24 cellular contexts compared by ENCODE assay signal in the genomic region with DNA sequence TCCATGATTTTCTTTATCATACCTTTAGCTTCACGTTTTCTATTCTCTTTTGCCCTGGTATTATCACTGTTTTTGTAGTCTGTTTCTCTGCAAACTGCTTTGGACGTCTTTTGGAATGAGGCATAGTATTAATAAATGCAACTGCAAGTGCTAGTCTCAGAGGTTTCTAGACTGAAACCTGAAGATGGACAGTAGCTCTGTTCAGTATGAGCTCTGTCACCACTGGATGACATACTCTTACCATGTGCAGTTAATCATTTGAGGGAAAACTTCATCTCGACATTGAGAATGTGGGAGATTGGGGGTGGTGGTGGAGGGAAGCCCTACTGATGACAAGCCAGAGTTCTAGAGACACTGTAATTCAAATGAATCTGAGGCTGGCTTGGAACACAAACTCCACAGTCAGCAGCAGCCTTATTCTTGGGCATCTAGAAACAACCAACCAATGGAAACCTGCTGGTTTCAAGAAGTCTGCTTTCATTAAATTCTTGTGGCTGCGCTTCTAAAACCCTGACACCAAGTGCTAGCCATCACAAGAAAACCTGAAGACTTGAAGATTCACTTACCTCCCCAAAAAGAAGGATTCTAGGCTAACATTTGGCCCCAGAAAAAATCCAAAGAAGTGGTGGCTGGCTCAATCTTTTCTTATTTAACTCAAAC.
DNase-seq lines count a peak whose midpoint lies in the region; ATAC-seq, FAIRE-seq and TF ChIP-seq lines count a peak whose summit lies in the region.
"Had no signal": no experiment of that assay in that cellular context is flagged by ENCODE, and none has a peak within 500 bp of the region (broad histone marks: within the 10 kb centered on the region; RNA-seq: fewer than 3 reads in every experiment).

No MANE protein-coding gene starts in this region.

- no peak overlapping the region for H3K4me2 ChIP-seq in GM23338
- H3K4me2 ChIP-seq: PC-9 had no signal

- TF ChIP-seq CTCF in bronchial epithelial cell (IDR thresholded peaks at IDR 0.05; ENCODE audit: insufficient read depth, low read length, severe bottlenecking) (no peak), GM23338 (conservative IDR thresholded peaks at IDR 0.05; ENCODE audit: low read depth in 2 of 2) (no peak)

- DNase-seq in bronchial epithelial cell (ENCODE audit: low read depth), result no peak
- DNase-seq in HuH-7 (ENCODE audit: low spot score), result no peak
- no peak for DNase-seq in GM23338 (ENCODE audit: low spot score)
- no peak for DNase-seq in effector CD8-positive, alpha-beta T cell (lab: John Stamatoyannopoulos, UW)
- DNase-seq: DMS53, GDM1, GOT3, HCEC 1CT, IMR-90, MV-4-11, NCI-H1417, NCI-H1694 treated with DMSO at 0.1 percent for 48 hours, NCI-H510A, PC-9, SIG-M5 had no signal

- H3K27me3 ChIP-seq in bronchial epithelial cell (ENCODE audit: control insufficient read depth, insufficient read depth, low read length) (no peaks in the 10 kb centered on the region), GM23338 (ENCODE audit: insufficient read depth) (no peaks in the 10 kb centered on the region)

- no peak overlapping the region for H3K27ac Mint-ChIP-seq in GM23338

- H3K9me3 Mint-ChIP-seq in GM23338, result no peaks in the 10 kb centered on the region

- H2AFZ ChIP-seq in GM23338, result no peak overlapping the region
- H2AFZ ChIP-seq: PC-9 had no signal

- no peaks in the 10 kb centered on the region for H3K9me2 ChIP-seq in GM23338 (ENCODE audit: insufficient read depth)

- no peaks in the 10 kb centered on the region for H3K4me1 ChIP-seq in GM23338 (ENCODE audit: insufficient read depth)

- no peaks in the 10 kb centered on the region for H3K36me3 Mint-ChIP-seq in GM23338 (ENCODE audit: low read depth)

- no peaks in the 10 kb centered on the region for H3K36me3 ChIP-seq in bronchial epithelial cell (ENCODE audit: control insufficient read depth, insufficient read depth, low read length)
- no peaks in the 10 kb centered on the region for H3K36me3 ChIP-seq in GM23338 (ENCODE audit: insufficient read depth)

- peak; percentile 77 for ATAC-seq in GM18511 (IDR thresholded peaks at IDR 0.05; ENCODE audit: unreplicated experiment)
- ATAC-seq in GM21381 (IDR thresholded peaks at IDR 0.05; ENCODE audit: unreplicated experiment), result peak; percentile 63
- ATAC-seq in HG02981 (IDR thresholded peaks at IDR 0.05; ENCODE audit: unreplicated experiment), result peak; percentile 77
- ATAC-seq in GM19455 (IDR thresholded peaks at IDR 0.05; ENCODE audit: unreplicated experiment), result no peak
- ATAC-seq in GM23338, result no peak
- ATAC-seq: SK-N-SH treated with all-trans-retinoic acid at 6 μM for 48 hours had no signal

- H3K4me1 Mint-ChIP-seq in GM23338, result peaks cover 10% of the 10 kb centered on the region

- H3F3A ChIP-seq in GM23338 (replicated peaks; ENCODE audit: low read depth), result no peaks in the 10 kb centered on the region

- H3K4me3 ChIP-seq in bronchial epithelial cell (ENCODE audit: low read depth, low read length), result no peak overlapping the region
- H3K4me3 ChIP-seq in GM23338, result no peak overlapping the region
- H3K4me3 ChIP-seq: PC-9 had no signal

- no peaks in the 10 kb centered on the region for H3K79me2 ChIP-seq in GM23338 (replicated peaks; ENCODE audit: insufficient read depth)

- peak; percentile 76 for FAIRE-seq in bronchial epithelial cell (lab: Jason Lieb, UNC)
- FAIRE-seq: A204.1, HTR-8/SVneo had no signal

- no peaks in the 10 kb centered on the region for H3K27me3 Mint-ChIP-seq in GM23338 (ENCODE audit: insufficient read depth, low read depth, poor library complexity)

- no peaks in the 10 kb centered on the region for H4K20me1 ChIP-seq in GM23338 (replicated peaks; ENCODE audit: insufficient read depth)

- H3K27ac ChIP-seq in GM23338 (ENCODE audit: low read depth), result no peak overlapping the region
- H3K27ac ChIP-seq: C4-2B, PC-9, RWPE1 had no signal

- no peak overlapping the region for H3K4me3 Mint-ChIP-seq in GM23338

TF ChIP-seq in GM23338, 12 proteins besides CTCF, POLR2A, EP300 and RAD21 (continues in another document):
- no peak for TF ChIP-seq STAT1 (IDR thresholded peaks at IDR 0.05; ENCODE audit: unreplicated experiment)
- no peak for TF ChIP-seq REST (IDR thresholded peaks at IDR 0.05; ENCODE audit: unreplicated experiment)
- no peak for TF ChIP-seq NANOG (IDR thresholded peaks at IDR 0.05; ENCODE audit: borderline replicate concordance)
- no peak for TF ChIP-seq ZNF331 (CRISPR knock-in tag; IDR thresholded peaks at IDR 0.05; ENCODE audit: low read depth)
- TF ChIP-seq EZH2phosphoT487 (IDR thresholded peaks at IDR 0.05; ENCODE audit: unreplicated experiment), result no peak
- TF ChIP-seq EZH2 (IDR thresholded peaks at IDR 0.05; ENCODE audit: low read depth, unreplicated experiment), result no peak

Comparison
In these comparisons a context has a peak if more than half of its experiments do, and no peak if none do; other contexts are left out.
1. ATAC-seq: peak in GM18511 (single experiment), GM21381 (single experiment) and HG02981 (single experiment); none in GM19455 (single experiment) and GM23338 (single experiment).